ENCODE assay signal across 9 cellular contexts in the genomic region with DNA sequence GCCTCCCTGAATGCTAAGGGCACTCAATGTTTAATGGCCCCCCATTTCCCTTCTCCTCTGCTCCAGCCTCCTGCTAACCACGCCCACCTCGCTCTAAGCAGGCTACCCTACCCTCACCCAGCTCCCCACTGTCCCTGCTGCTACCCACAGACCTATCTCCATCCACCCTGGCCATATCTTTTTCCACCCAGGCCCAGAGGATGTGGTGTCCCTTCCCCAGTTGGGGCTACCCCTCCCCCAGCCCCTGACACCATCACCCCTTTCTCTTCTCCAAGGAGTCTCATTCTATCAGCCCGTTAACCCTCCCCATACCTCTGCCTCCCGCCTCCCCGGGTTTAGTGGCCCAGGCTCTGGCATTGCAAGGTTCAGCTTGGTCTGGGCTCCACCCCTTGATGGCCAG. TPM values are rescaled to one million over a fixed set of nuclear protein-coding genes. Genes with fewer than 3 reads are reported as not detected.
DNase-seq lines count a peak whose midpoint lies in the region; ATAC-seq and TF ChIP-seq lines count a peak whose summit lies in the region.
"Had no signal": no experiment of that assay in that cellular context is flagged by ENCODE, and none has a peak within 500 bp of the region (broad histone marks: within the 10 kb centered on the region; RNA-seq: fewer than 3 reads in every experiment).

No MANE protein-coding gene starts in this region.

- H3K9me3 ChIP-seq in CD4-positive, CD25-positive, alpha-beta regulatory T cell (ENCODE audit: control insufficient read depth in 2 of 2, low read length in 2 of 2): no peaks in the 10 kb centered on the region
- no peaks in the 10 kb centered on the region for H3K9me3 ChIP-seq in naive thymus-derived CD4-positive, alpha-beta T cell (ENCODE audit: control insufficient read depth in 2 of 3, low read length in 3 of 3)

- H3K27me3 ChIP-seq in CD4-positive, CD25-positive, alpha-beta regulatory T cell (ENCODE audit: control insufficient read depth, insufficient read depth, low read length): no peaks in the 10 kb centered on the region
- no peaks in the 10 kb centered on the region for H3K27me3 ChIP-seq in naive thymus-derived CD4-positive, alpha-beta T cell (ENCODE audit: control insufficient read depth in 2 of 2, insufficient read depth in 2 of 2, low read length in 2 of 2)

- H3K27me3 Mint-ChIP-seq in CD4-positive, CD25-positive, alpha-beta regulatory T cell: peaks cover 9% of the 10 kb centered on the region
- H3K27me3 Mint-ChIP-seq in HFFc6 (ENCODE audit: insufficient read depth): peaks cover 39% of the 10 kb centered on the region
- no peaks in the 10 kb centered on the region for H3K27me3 Mint-ChIP-seq in activated T-helper 17 cell treated with anti-CD3 and anti-CD28 coated beads, Interleukin-2, amount 50 U/mL, for 72 hours
- peaks cover 0 to 4% (median 0%) of the 10 kb centered on the region in 5 donors for H3K27me3 Mint-ChIP-seq in naive thymus-derived CD4-positive, alpha-beta T cell

- peaks cover 69% of the 10 kb centered on the region for H3K4me1 ChIP-seq in CD4-positive, CD25-positive, alpha-beta regulatory T cell (ENCODE audit: control insufficient read depth, insufficient read depth, low read length, poor library complexity, severe bottlenecking)
- H3K4me1 ChIP-seq in naive thymus-derived CD4-positive, alpha-beta T cell (ENCODE audit: control insufficient read depth in 2 of 2, insufficient read depth in 2 of 2, low read length in 2 of 2): peaks cover 53 to 69% of the 10 kb centered on the region in 2 donors

- no peak overlapping the region for H3K4me3 ChIP-seq in CD4-positive, CD25-positive, alpha-beta regulatory T cell (ENCODE audit: low read depth, low read length)
- H3K4me3 ChIP-seq in naive thymus-derived CD4-positive, alpha-beta T cell (ENCODE audit: low read length): no peak overlapping the region

- intact Hi-C loops in naive thymus-derived CD4-positive, alpha-beta T cell (cut with micrococcal nuclease): no loop called here

- TF ChIP-seq CTCF in HFFc6 (IDR thresholded peaks at IDR 0.05): no peak

- POLR2A ChIA-PET in naive thymus-derived CD4-positive, alpha-beta T cell (lab: Charles Lee): interaction anchor here (1.2 to 1.4 kb wide), 4 partner anchors 13 to 869 kb away, joined by 3 to 5 read pairs (median 4); no protein-coding TSS in a partner anchor

- peaks cover 23 to 85% (median 69%) of the 10 kb centered on the region in 4 donors for H3K4me1 Mint-ChIP-seq in CD4-positive, CD25-positive, alpha-beta regulatory T cell
- peaks cover 79% of the 10 kb centered on the region for H3K4me1 Mint-ChIP-seq in HFFc6 (ENCODE audit: low read depth)
- H3K4me1 Mint-ChIP-seq in activated T-helper 17 cell treated with anti-CD3 and anti-CD28 coated beads, Interleukin-2, amount 50 U/mL, for 72 hours: peaks cover 64% of the 10 kb centered on the region
- H3K4me1 Mint-ChIP-seq in naive thymus-derived CD4-positive, alpha-beta T cell: peaks cover 64 to 77% (median 75%) of the 10 kb centered on the region in 7 donors

- no peak for ATAC-seq in CD4-positive, CD25-positive, alpha-beta regulatory T cell (ENCODE audit: low read depth in 2 of 2)
- no peak for ATAC-seq in activated T-helper 17 cell treated with anti-CD3 and anti-CD28 coated beads, Interleukin-2, amount 50 U/mL, for 72 hours (replicated peaks)
- ATAC-seq in naive thymus-derived CD4-positive, alpha-beta T cell: no peak
- no peak for ATAC-seq in HG03460 (IDR thresholded peaks at IDR 0.05; ENCODE audit: unreplicated experiment)
- no peak for ATAC-seq in GM21515 (IDR thresholded peaks at IDR 0.05; ENCODE audit: unreplicated experiment)

- CTCF ChIA-PET in naive thymus-derived CD4-positive, alpha-beta T cell (lab: Charles Lee): interaction anchor here (1.2 kb wide), 1 partner anchor 29 kb away, joined by 3 read pairs; no protein-coding TSS in a partner anchor

- DNase-seq in CD4-positive, CD25-positive, alpha-beta regulatory T cell: no peak
- DNase-seq in HFFc6 (no peak), HuH-7 (ENCODE audit: low spot score) (no peak), AG08396 (ENCODE audit: low spot score) (no peak)
- DNase-seq in naive thymus-derived CD4-positive, alpha-beta T cell: no peak
- DNase-seq: NCI-H1105 treated with DMSO at 0.1 percent for 48 hours had no signal

- no peaks in the 10 kb centered on the region for H3K36me3 ChIP-seq in CD4-positive, CD25-positive, alpha-beta regulatory T cell (ENCODE audit: control insufficient read depth, insufficient read depth, low read length)
- no peaks in the 10 kb centered on the region for H3K36me3 ChIP-seq in naive thymus-derived CD4-positive, alpha-beta T cell (ENCODE audit: control insufficient read depth in 2 of 3, insufficient read depth in 3 of 3, low read length in 3 of 3)

- peak overlapping the region in 3 of 4 donors; percentile 59 to 86 (median 70) for H3K4me3 Mint-ChIP-seq in CD4-positive, CD25-positive, alpha-beta regulatory T cell
- peak overlapping the region; percentile 76 for H3K4me3 Mint-ChIP-seq in HFFc6
- peak overlapping the region; percentile 73 for H3K4me3 Mint-ChIP-seq in activated T-helper 17 cell treated with anti-CD3 and anti-CD28 coated beads, Interleukin-2, amount 50 U/mL, for 72 hours
- H3K4me3 Mint-ChIP-seq in naive thymus-derived CD4-positive, alpha-beta T cell: peak overlapping the region in 9 of 10 donors; percentile 29 to 86 (median 75)

- no peak overlapping the region for H3K27ac ChIP-seq in CD4-positive, CD25-positive, alpha-beta regulatory T cell (ENCODE audit: insufficient read depth, low read length, poor library complexity, severe bottlenecking)
- H3K27ac ChIP-seq in naive thymus-derived CD4-positive, alpha-beta T cell (ENCODE audit: low read depth, low read length): no peak overlapping the region

- peaks cover 0 to 9% (median 2%) of the 10 kb centered on the region in 7 donors for H3K9me3 Mint-ChIP-seq in CD4-positive, CD25-positive, alpha-beta regulatory T cell
- H3K9me3 Mint-ChIP-seq in HFFc6: peaks cover 18% of the 10 kb centered on the region
- peaks cover 5% of the 10 kb centered on the region for H3K9me3 Mint-ChIP-seq in activated T-helper 17 cell treated with anti-CD3 and anti-CD28 coated beads, Interleukin-2, amount 50 U/mL, for 72 hours
- H3K9me3 Mint-ChIP-seq in naive thymus-derived CD4-positive, alpha-beta T cell: peaks cover 0 to 15% (median 6%) of the 10 kb centered on the region in 11 donors

- peaks cover 9% of the 10 kb centered on the region for H3K36me3 Mint-ChIP-seq in CD4-positive, CD25-positive, alpha-beta regulatory T cell
- peaks cover 39% of the 10 kb centered on the region for H3K36me3 Mint-ChIP-seq in HFFc6 (ENCODE audit: low read depth)
- H3K36me3 Mint-ChIP-seq in activated T-helper 17 cell treated with anti-CD3 and anti-CD28 coated beads, Interleukin-2, amount 50 U/mL, for 72 hours (ENCODE audit: low read depth): peaks cover 23% of the 10 kb centered on the region
- H3K36me3 Mint-ChIP-seq in naive thymus-derived CD4-positive, alpha-beta T cell: peaks cover 4 to 30% (median 7%) of the 10 kb centered on the region in 5 donors

- peak overlapping the region; percentile 86 to 99 (median 86) for H3K27ac Mint-ChIP-seq in CD4-positive, CD25-positive, alpha-beta regulatory T cell
- peak overlapping the region; percentile 94 for H3K27ac Mint-ChIP-seq in HFFc6
- peak overlapping the region; percentile 93 for H3K27ac Mint-ChIP-seq in activated T-helper 17 cell treated with anti-CD3 and anti-CD28 coated beads, Interleukin-2, amount 50 U/mL, for 72 hours
- H3K27ac Mint-ChIP-seq in naive thymus-derived CD4-positive, alpha-beta T cell: peak overlapping the region in 6 of 9 donors; percentile 25 to 94 (median 88)

RNA-seq across cellular contexts. Expression of gene PPIF, which starts 28.9 kb away (rescaled TPM):
- total RNA-seq in CD4-positive, CD25-positive, alpha-beta regulatory T cell: 60.2 TPM
- 10 to 100 TPM; 15.5 to 18.6 (median 17.2) TPM for polyA plus RNA-seq in CD4-positive, CD25-positive, alpha-beta regulatory T cell
- 100 to 1,000 TPM in 3 of 6 experiments, 10 to 100 TPM in 3; 66.1 to 109 (median 98.9) TPM for total RNA-seq in HFFc6 (2021; fragmentation: NEBNext Ultra II Directional; extraction: Animal tissue kit (Norgen Biotek cat#: 25700))
- 100 to 1,000 TPM in 1 of 2 donors, 10 to 100 TPM in 1; 73.7 to 170 TPM for total RNA-seq in activated T-helper 17 cell treated with anti-CD3 and anti-CD28 coated beads, Interleukin-2, amount 50 U/mL, for 72 hours
- total RNA-seq in naive thymus-derived CD4-positive, alpha-beta T cell: 100 to 1,000 TPM in 1 of 5 experiments, 10 to 100 TPM in 4; 20.6 to 192 (median 73.3) TPM
- polyA plus RNA-seq in naive thymus-derived CD4-positive, alpha-beta T cell: 10 to 100 TPM in 1 of 2 donors, 1 to 10 TPM in 1; 8.7 to 12.9 TPM
